Comparison of ENCODE assay signal across 26 cellular contexts in genomic region chr6:33347816-33348215, GRCh38.
"Had no signal": no experiment of that assay in that cellular context is flagged by ENCODE, and none has a peak within 500 bp of the region (broad histone marks: within the 10 kb centered on the region; RNA-seq: fewer than 3 reads in every experiment).

No MANE protein-coding gene starts in this region.

- H3K36me3 ChIP-seq: adrenal gland, breast epithelium, SJCRH30 had no signal

- H3K9ac ChIP-seq: SK-N-SH had no signal

- H3K27ac ChIP-seq: adrenal gland, RWPE1, SJCRH30 had no signal

- H3K27me3 ChIP-seq: adrenal gland, breast epithelium had no signal

- H3K4me1 ChIP-seq: adrenal gland, breast epithelium, SJCRH30 had no signal

- H3K4me2 ChIP-seq: SK-N-SH had no signal

- H3K4me3 ChIP-seq: adrenal gland, breast epithelium, SJCRH30 had no signal

- DNase-seq: activated CD4-positive, alpha-beta memory T cell treated with anti-CD3 and anti-CD28 coated beads for 36 hours; activated CD4-positive, alpha-beta T cell treated with anti-CD3 and anti-CD28 coated beads, Interleukin-2, amount 10 ng/mL, durations not matched to agents 24 days and 14 days; activated CD4-positive, CD25-positive, alpha-beta regulatory T cell treated with anti-CD3 and anti-CD28 coated beads, Interleukin-2, amount 50 U/mL, for 72 hours; activated CD8-positive, alpha-beta memory T cell treated with anti-CD3 and anti-CD28 coated beads, Interleukin-2, amount 50 U/mL, for 4 hours; activated naive CD4-positive, alpha-beta T cell treated with anti-CD3 and anti-CD28 coated beads, Interleukin-2, amount 50 U/mL, for 16 hours; activated naive CD8-positive, alpha-beta T cell treated with anti-CD3 and anti-CD28 coated beads, Interleukin-2, amount 10 ng/mL, durations not matched to agents 7 days and 5 days; activated T-cell treated with anti-CD3 and anti-CD28 coated beads, Interleukin-2, amount 50 U/mL, for 72 hours; adrenal gland; anterior cingulate cortex; caudate nucleus; KG1; NCI-H1092; NCI-H1417; NCI-H1930; NCI-H2171; NCI-H2227 treated with DMSO at 0.1 percent for 48 hours; NCI-H526 treated with DMSO at 0.1 percent for 48 hours; NK-92 treated with Interleukin-12 subunit alpha and Interleukin-12 subunit beta, amount 100 ng/mL, for 24 hours; OCI-M1; Right ventricle myocardium superior; SJCRH30; SK-N-SH had no signal

- ATAC-seq: activated T-cell treated with anti-CD3 and anti-CD28 coated beads, Interleukin-2, amount 50 U/mL, for 72 hours; Panc1; WTC11 had no signal

- H3K9me3 ChIP-seq: adrenal gland, breast epithelium, SJCRH30, SK-N-SH had no signal
